ENCODE assay signal across 23 cellular contexts in genomic region chr10:114539623-114540022, GRCh38.
DNase-seq lines count a peak whose midpoint lies in the region; ATAC-seq and TF ChIP-seq lines count a peak whose summit lies in the region.
"Had no signal": no experiment of that assay in that cellular context is flagged by ENCODE, and none has a peak within 500 bp of the region (broad histone marks: within the 10 kb centered on the region; RNA-seq: fewer than 3 reads in every experiment).

No MANE protein-coding gene starts in this region.

- H3K27me3 ChIP-seq in right atrium auricular region = no peaks in the 10 kb centered on the region
- H3K27me3 ChIP-seq: brain microvascular endothelial cell, stomach had no signal

- H3K36me3 Mint-ChIP-seq in WTC11 = peaks cover 4% of the 10 kb centered on the region
- H3K36me3 Mint-ChIP-seq in effector memory CD8-positive, alpha-beta T cell (ENCODE audit: insufficient read depth) = peaks cover 23% of the 10 kb centered on the region
- H3K36me3 Mint-ChIP-seq: type B pancreatic cell had no signal

- no peak for TF ChIP-seq POLR2A in erythroblast (IDR thresholded peaks at IDR 0.05; ENCODE audit: low read length)

- peak overlapping the region; percentile 81 to 82 for H3K27ac ChIP-seq in right atrium auricular region
- H3K27ac ChIP-seq: brain microvascular endothelial cell, KMS-11 had no signal

- CTCF ChIA-PET in WTC11 (lab: Charles Lee) = interaction anchor here (0.6 to 3.2 kb wide), 8 partner anchors 9 to 235 kb away, joined by 3 to 20 read pairs (median 6); no protein-coding TSS in a partner anchor

- intact Hi-C loops in cardiac septum (cut with DNase I) = loop anchor here (2.0 to 10.0 kb wide), 2 partner anchors 13 to 235 kb away; no protein-coding TSS in a partner anchor

- H3K27ac Mint-ChIP-seq in WTC11 = no peak overlapping the region
- peak overlapping the region; percentile 98 for H3K27ac Mint-ChIP-seq in effector memory CD8-positive, alpha-beta T cell
- H3K27ac Mint-ChIP-seq: B cell, nephron progenitor cell had no signal

- peaks cover 32% of the 10 kb centered on the region for H3K4me1 Mint-ChIP-seq in WTC11
- peaks cover 57 to 61% of the 10 kb centered on the region in 2 donors for H3K4me1 Mint-ChIP-seq in effector memory CD8-positive, alpha-beta T cell (ENCODE audit: low read depth in 2 of 2)

- TF ChIP-seq CTCF in right atrium auricular region (IDR thresholded peaks at IDR 0.05) = no peak
- no peak for TF ChIP-seq CTCF in WTC11 (IDR thresholded peaks at IDR 0.05)

- H3K9me3 ChIP-seq in right atrium auricular region = no peaks in the 10 kb centered on the region
- H3K9me3 ChIP-seq: stomach had no signal

- ATAC-seq in WTC11 (peak; percentile 40; the same call in 1 of the 2 replicates), GM19035 (IDR thresholded peaks at IDR 0.05; ENCODE audit: unreplicated experiment) (no peak)
- no peak for ATAC-seq in effector memory CD8-positive, alpha-beta T cell (replicated peaks)

- no peak for DNase-seq in right atrium auricular region (ENCODE audit: low spot score)
- no peak for DNase-seq in cardiac septum (ENCODE audit: low spot score)
- DNase-seq in WTC11 (ENCODE audit: low spot score) = no peak
- no peak for DNase-seq in effector memory CD8-positive, alpha-beta T cell
- no peak for DNase-seq in erythroblast (lab: John Stamatoyannopoulos, UW)
- no peak for DNase-seq in DMS79 treated with DMSO at 0.1 percent for 48 hours (lab: John Stamatoyannopoulos, UW)
- DNase-seq: brain microvascular endothelial cell; GDM1; GOT3; hippocampal formation; kidney glomerular epithelial cell; NCI-H1105; NCI-H2081 treated with DMSO at 0.1 percent for 48 hours; NCI-H524; nephron progenitor cell; posterior cingulate gyrus; stimulated activated CD4-positive, alpha-beta T cell treated with anti-CD3 and anti-CD28 coated beads, Interleukin-1b, Interleukin-23, amount 100 ng/mL, for 48 hours; stomach; SW 1271 had no signal

- H3K4me3 ChIP-seq in right atrium auricular region = no peak overlapping the region
- H3K4me3 ChIP-seq: stomach had no signal

- peaks cover 0 to 60% of the 10 kb centered on the region in 2 donors for H3K4me1 ChIP-seq in right atrium auricular region

- peak overlapping the region; percentile 20; the same call in 1 of the 2 replicates for H3K4me3 Mint-ChIP-seq in WTC11
- no peak overlapping the region for H3K4me3 Mint-ChIP-seq in effector memory CD8-positive, alpha-beta T cell
- H3K4me3 Mint-ChIP-seq: B cell, nephron progenitor cell, type B pancreatic cell had no signal

- H3K9me3 Mint-ChIP-seq in WTC11 = peaks cover 4% of the 10 kb centered on the region
- no peaks in the 10 kb centered on the region for H3K9me3 Mint-ChIP-seq in effector memory CD8-positive, alpha-beta T cell
- H3K9me3 Mint-ChIP-seq: type B pancreatic cell had no signal

- H3K36me3 ChIP-seq in right atrium auricular region = peaks cover 44% of the 10 kb centered on the region
- H3K36me3 ChIP-seq: brain microvascular endothelial cell had no signal

- POLR2A ChIA-PET in WTC11 (lab: Charles Lee) = interaction anchor here (0.6 kb wide), 1 partner anchor 17 kb away, joined by 3 read pairs; no protein-coding TSS in a partner anchor

- H3K27me3 Mint-ChIP-seq in WTC11 (ENCODE audit: low read depth) = peaks cover 23% of the 10 kb centered on the region
- no peaks in the 10 kb centered on the region for H3K27me3 Mint-ChIP-seq in effector memory CD8-positive, alpha-beta T cell
- H3K27me3 Mint-ChIP-seq: B cell, type B pancreatic cell had no signal

TF ChIP-seq in WTC11, 78 proteins besides CTCF, POLR2A, EP300 and RAD21:
- TF ChIP-seq ARID4B (CRISPR knock-in tag; IDR thresholded peaks at IDR 0.05; ENCODE audit: borderline replicate concordance) = no peak
- TF ChIP-seq ZNF317 (CRISPR knock-in tag; IDR thresholded peaks at IDR 0.05; ENCODE audit: borderline replicate concordance, low read depth) = no peak
- no peak for TF ChIP-seq CREB1 (CRISPR knock-in tag; IDR thresholded peaks at IDR 0.05)
- TF ChIP-seq NR1H2 (CRISPR knock-in tag; IDR thresholded peaks at IDR 0.05) = no peak
- no peak for TF ChIP-seq SMAD3 (CRISPR knock-in tag; IDR thresholded peaks at IDR 0.05; ENCODE audit: borderline replicate concordance)
- TF ChIP-seq RORB (CRISPR knock-in tag; IDR thresholded peaks at IDR 0.05) = no peak
- TF ChIP-seq JUN (CRISPR knock-in tag; IDR thresholded peaks at IDR 0.05) = no peak
- TF ChIP-seq CDX4 (CRISPR knock-in tag; IDR thresholded peaks at IDR 0.05; ENCODE audit: borderline replicate concordance) = no peak
- no peak for TF ChIP-seq USF1 (CRISPR knock-in tag; IDR thresholded peaks at IDR 0.05)
- no peak for TF ChIP-seq ATF2 (CRISPR knock-in tag; IDR thresholded peaks at IDR 0.05; ENCODE audit: borderline replicate concordance, low read depth)
- TF ChIP-seq CREM (CRISPR knock-in tag; IDR thresholded peaks at IDR 0.05) = no peak
- no peak for TF ChIP-seq ZBTB21 (CRISPR knock-in tag; IDR thresholded peaks at IDR 0.05; ENCODE audit: borderline replicate concordance)
- TF ChIP-seq ZNF138 (CRISPR knock-in tag; conservative IDR thresholded peaks at IDR 0.05) = no peak
- TF ChIP-seq, protein P1, sequence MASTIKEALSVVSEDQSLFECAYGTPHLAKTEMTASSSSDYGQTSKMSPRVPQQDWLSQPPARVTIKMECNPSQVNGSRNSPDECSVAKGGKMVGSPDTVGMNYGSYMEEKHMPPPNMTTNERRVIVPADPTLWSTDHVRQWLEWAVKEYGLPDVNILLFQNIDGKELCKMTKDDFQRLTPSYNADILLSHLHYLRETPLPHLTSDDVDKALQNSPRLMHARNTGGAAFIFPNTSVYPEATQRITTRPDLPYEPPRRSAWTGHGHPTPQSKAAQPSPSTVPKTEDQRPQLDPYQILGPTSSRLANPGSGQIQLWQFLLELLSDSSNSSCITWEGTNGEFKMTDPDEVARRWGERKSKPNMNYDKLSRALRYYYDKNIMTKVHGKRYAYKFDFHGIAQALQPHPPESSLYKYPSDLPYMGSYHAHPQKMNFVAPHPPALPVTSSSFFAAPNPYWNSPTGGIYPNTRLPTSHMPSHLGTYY (CRISPR knock-in tag; IDR thresholded peaks at IDR 0.05) = no peak
- no peak for TF ChIP-seq FOXP1 (CRISPR knock-in tag; IDR thresholded peaks at IDR 0.05; ENCODE audit: borderline replicate concordance)
